Comparison of ENCODE assay signal across 8 cellular contexts in genomic region chr16:30844671-30845449, GRCh38. TPM values are rescaled to one million over a fixed set of nuclear protein-coding genes. Genes with fewer than 3 reads are reported as not detected.
A peak's percentile ranks its signal among the peaks of the same experiment; 100 is the strongest.
DNase-seq lines count a peak whose midpoint lies in the region; ATAC-seq lines count a peak whose summit lies in the region.

No MANE protein-coding gene starts in this region.

- peak overlapping the region; percentile 45 for H3K4me3 Mint-ChIP-seq in activated CD8-positive, alpha-beta memory T cell treated with anti-CD3 and anti-CD28 coated beads, Interleukin-2, amount 10 ng/mL, durations not matched to agents 7 days and 5 days

- H3K9ac ChIP-seq in mucosa of rectum (ENCODE audit: low read depth in 1 of 2, low read length in 2 of 2) = peak overlapping the region; percentile 18 to 32

- ATAC-seq in activated CD8-positive, alpha-beta memory T cell treated with anti-CD3 and anti-CD28 coated beads, Interleukin-2, amount 10 ng/mL, durations not matched to agents 7 days and 5 days = peak; percentile 95

- peak overlapping the region in 1 of 2 donors; percentile 16 for H3K27ac ChIP-seq in mucosa of rectum (ENCODE audit: low read depth in 2 of 2, low read length in 2 of 2)

- H3K4me3 ChIP-seq in mucosa of rectum (ENCODE audit: low read length in 2 of 2) = peak overlapping the region; percentile 20 to 27

- CTCF ChIA-PET in activated CD8-positive, alpha-beta memory T cell treated with anti-CD3 and anti-CD28 coated beads, Interleukin-2, amount 10 ng/mL, durations not matched to agents 7 days and 5 days (lab: Charles Lee) = interaction anchor here (0.6 to 5.7 kb wide), 56 partner anchors 10 to 611 kb away, joined by 3 to 133 read pairs (median 4); partner anchors contain the start of genes BCL7C, FBXL19, PHKG2 and ZNF646

- no peaks in the 10 kb centered on the region for H3K36me3 ChIP-seq in mucosa of rectum (ENCODE audit: control insufficient read depth in 2 of 2, insufficient read depth in 2 of 2, low read length in 2 of 2)

- no peaks in the 10 kb centered on the region for H3K27me3 ChIP-seq in mucosa of rectum (ENCODE audit: control insufficient read depth in 2 of 2, insufficient read depth in 2 of 2, low read length in 2 of 2)

- no peaks in the 10 kb centered on the region for H3K9me3 Mint-ChIP-seq in activated CD8-positive, alpha-beta memory T cell treated with anti-CD3 and anti-CD28 coated beads, Interleukin-2, amount 10 ng/mL, durations not matched to agents 7 days and 5 days (ENCODE audit: low read depth)

- peak overlapping the region; percentile 80 for H3K27ac Mint-ChIP-seq in activated CD8-positive, alpha-beta memory T cell treated with anti-CD3 and anti-CD28 coated beads, Interleukin-2, amount 10 ng/mL, durations not matched to agents 7 days and 5 days

- H3K4me1 Mint-ChIP-seq in activated CD8-positive, alpha-beta memory T cell treated with anti-CD3 and anti-CD28 coated beads, Interleukin-2, amount 10 ng/mL, durations not matched to agents 7 days and 5 days = peaks cover 12% of the 10 kb centered on the region

- H3K9me3 ChIP-seq in mucosa of rectum (ENCODE audit: control insufficient read depth in 2 of 2, low read length in 2 of 2) = no peaks in the 10 kb centered on the region

- no peaks in the 10 kb centered on the region for H3K36me3 Mint-ChIP-seq in activated CD8-positive, alpha-beta memory T cell treated with anti-CD3 and anti-CD28 coated beads, Interleukin-2, amount 10 ng/mL, durations not matched to agents 7 days and 5 days

- DNase-seq in GM03348 (ENCODE audit: low spot score) (peak; percentile 91), HT1080 (ENCODE audit: low read depth) (peak; percentile 81), NOMO-1 treated with dmso at 0.1 percent for 144 hours (lab: John Stamatoyannopoulos, UW; ENCODE audit: unreplicated experiment) (peak; percentile 81), epidermal melanocyte (ENCODE audit: insufficient read length, low spot score) (peak; percentile 84), GOT3 (lab: John Stamatoyannopoulos, UW) (no peak)
- DNase-seq in activated CD8-positive, alpha-beta memory T cell treated with anti-CD3 and anti-CD28 coated beads, Interleukin-2, amount 10 ng/mL, durations not matched to agents 7 days and 5 days = peak; percentile 89
- DNase-seq in stimulated activated CD8-positive, alpha-beta memory T cell treated with anti-CD3 and anti-CD28 coated beads, Interleukin-4, amount 100 ng/mL, for 24 hours (ENCODE audit: low read depth) = peak; percentile 60

- peaks cover 2% of the 10 kb centered on the region for H3K27me3 Mint-ChIP-seq in activated CD8-positive, alpha-beta memory T cell treated with anti-CD3 and anti-CD28 coated beads, Interleukin-2, amount 10 ng/mL, durations not matched to agents 7 days and 5 days

- peaks cover 6 to 9% of the 10 kb centered on the region in 2 donors for H3K4me1 ChIP-seq in mucosa of rectum (ENCODE audit: control insufficient read depth in 2 of 2, insufficient read depth in 2 of 2, low read length in 2 of 2)

RNA-seq across cellular contexts. Expression of gene BCL7C, which starts 49.0 kb away (rescaled TPM):
- total RNA-seq in HT1080 (2014; rRNA removed; shearing (Covaris generic)) = 42.5 and 56.2 TPM in 2 replicates
- polyA plus RNA-seq in HT1080 (2015; cell fraction: cytosol; rRNA removed) = 29.5 and 37.5 TPM in 2 replicates
- 9.4 and 9.6 TPM in 2 replicates for polyA plus RNA-seq in HT1080 (2015; cell fraction: nucleus; rRNA removed)
- 10 to 100 TPM; 25.6 to 26.8 TPM for total RNA-seq in activated CD8-positive, alpha-beta memory T cell treated with anti-CD3 and anti-CD28 coated beads, Interleukin-2, amount 10 ng/mL, durations not matched to agents 7 days and 5 days

RNA-seq across cellular contexts. Expression of gene CTF1, which starts 51.6 kb away (rescaled TPM):
- total RNA-seq in HT1080 (2014; rRNA removed; shearing (Covaris generic)) = not detected in 2 replicates
- 0.17 TPM in 1 of 2 replicates, not detected in the other for polyA plus RNA-seq in HT1080 (2015; cell fraction: cytosol; rRNA removed)
- polyA plus RNA-seq in HT1080 (2015; cell fraction: nucleus; rRNA removed) = 0.12 TPM in 1 of 2 replicates, not detected in the other
- total RNA-seq in activated CD8-positive, alpha-beta memory T cell treated with anti-CD3 and anti-CD28 coated beads, Interleukin-2, amount 10 ng/mL, durations not matched to agents 7 days and 5 days = under 1 TPM; 0.35 to 0.47 TPM

RNA-seq across cellular contexts. Expression of gene ZNF629, which starts 57.9 kb away (rescaled TPM):
- 14.5 and 15.9 TPM in 2 replicates for total RNA-seq in HT1080 (2014; rRNA removed; shearing (Covaris generic))
- polyA plus RNA-seq in HT1080 (2015; cell fraction: cytosol; rRNA removed) = 5.2 and 6.0 TPM in 2 replicates
- 10.5 and 10.9 TPM in 2 replicates for polyA plus RNA-seq in HT1080 (2015; cell fraction: nucleus; rRNA removed)
- total RNA-seq in activated CD8-positive, alpha-beta memory T cell treated with anti-CD3 and anti-CD28 coated beads, Interleukin-2, amount 10 ng/mL, durations not matched to agents 7 days and 5 days = 1 to 10 TPM; 1.6 to 2.5 TPM
